10 cellular contexts compared by ENCODE assay signal in the genomic region with DNA sequence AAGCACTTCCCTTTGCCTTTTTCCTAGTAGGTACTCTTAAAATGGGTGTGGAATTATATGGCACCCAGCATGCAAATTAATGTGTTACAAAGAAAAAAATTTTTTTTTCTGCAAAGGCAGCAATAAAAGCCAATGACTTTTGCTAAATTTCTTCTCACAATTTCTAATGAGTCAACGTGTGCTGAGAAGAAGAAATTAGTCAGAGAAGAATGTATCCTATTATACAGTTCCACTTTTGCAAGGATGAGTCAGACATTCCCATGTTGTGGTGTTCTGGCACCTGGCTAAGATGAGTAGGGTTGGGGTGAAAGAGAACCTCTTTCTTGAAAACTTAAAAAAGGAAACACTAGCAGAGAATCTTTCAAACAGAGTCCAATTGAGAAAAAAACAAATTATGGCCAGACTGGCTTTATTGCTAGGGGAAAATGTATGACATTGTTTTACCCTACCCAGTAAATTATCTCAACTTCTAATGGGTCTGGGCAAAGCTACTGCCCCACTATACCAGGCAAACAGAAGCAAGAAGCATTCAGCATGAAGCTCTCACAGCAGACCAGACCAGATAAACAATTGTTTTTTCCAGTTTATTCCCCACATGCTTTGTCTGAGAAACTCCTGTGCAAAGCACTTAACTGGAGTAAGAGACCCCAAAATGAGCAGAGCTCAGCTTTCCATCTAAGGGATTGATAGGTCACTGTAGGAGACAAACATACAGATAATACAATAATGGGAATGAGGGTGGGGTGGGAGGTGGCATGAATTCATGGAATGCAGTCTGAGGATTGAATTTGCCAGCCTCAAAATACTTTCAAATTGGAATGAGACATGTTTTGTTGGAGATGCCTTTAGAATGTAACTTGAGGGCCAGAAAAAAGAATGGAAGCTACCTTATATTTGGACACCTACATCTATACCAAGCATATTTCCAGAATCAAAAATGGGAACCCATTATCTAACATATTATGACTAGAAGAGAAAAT.
DNase-seq lines count a peak whose midpoint lies in the region; ATAC-seq, FAIRE-seq and TF ChIP-seq lines count a peak whose summit lies in the region.
"Had no signal": no experiment of that assay in that cellular context is flagged by ENCODE, and none has a peak within 500 bp of the region (broad histone marks: within the 10 kb centered on the region; RNA-seq: fewer than 3 reads in every experiment).

No MANE protein-coding gene starts in this region.

- H3K36me3 Mint-ChIP-seq in activated CD8-positive, alpha-beta T cell treated with anti-CD3 and anti-CD28 coated beads for 36 hours (ENCODE audit: low read depth): no peaks in the 10 kb centered on the region
- no peaks in the 10 kb centered on the region for H3K36me3 Mint-ChIP-seq in activated CD8-positive, alpha-beta T cell treated with anti-CD3 and anti-CD28 coated beads, Interleukin-2, amount 10 ng/mL, durations not matched to agents 7 days and 5 days (ENCODE audit: low read depth)
- no peaks in the 10 kb centered on the region for H3K36me3 Mint-ChIP-seq in stimulated activated naive B cell treated with anti-CD40 and anti-IgM and Interleukin-4, amounts not matched to agents 10 μg/mL and 1 μg/mL and 100 μg/mL, for 72 hours
- H3K36me3 Mint-ChIP-seq: CD14-positive monocyte had no signal

- intact Hi-C loops in activated CD8-positive, alpha-beta T cell treated with anti-CD3 and anti-CD28 coated beads for 36 hours (cut with micrococcal nuclease): no loop called here

- peaks cover 4% of the 10 kb centered on the region for H3K9me3 Mint-ChIP-seq in activated CD8-positive, alpha-beta T cell treated with anti-CD3 and anti-CD28 coated beads for 36 hours
- H3K9me3 Mint-ChIP-seq in activated CD8-positive, alpha-beta T cell treated with anti-CD3 and anti-CD28 coated beads, Interleukin-2, amount 10 ng/mL, durations not matched to agents 7 days and 5 days (ENCODE audit: insufficient read depth): no peaks in the 10 kb centered on the region
- peaks cover 0 to 3% of the 10 kb centered on the region in 2 donors for H3K9me3 Mint-ChIP-seq in stimulated activated naive B cell treated with anti-CD40 and anti-IgM and Interleukin-4, amounts not matched to agents 10 μg/mL and 1 μg/mL and 100 μg/mL, for 72 hours

- FAIRE-seq in D721Med (lab: Jason Lieb, UNC): no peak
- FAIRE-seq: H1 had no signal

- H3K27me3 Mint-ChIP-seq in activated CD8-positive, alpha-beta T cell treated with anti-CD3 and anti-CD28 coated beads for 36 hours: peaks cover 3% of the 10 kb centered on the region
- peaks cover 3% of the 10 kb centered on the region for H3K27me3 Mint-ChIP-seq in activated CD8-positive, alpha-beta T cell treated with anti-CD3 and anti-CD28 coated beads, Interleukin-2, amount 10 ng/mL, durations not matched to agents 7 days and 5 days (ENCODE audit: low read depth)
- H3K27me3 Mint-ChIP-seq in stimulated activated naive B cell treated with anti-CD40 and anti-IgM and Interleukin-4, amounts not matched to agents 10 μg/mL and 1 μg/mL and 100 μg/mL, for 72 hours: peaks cover 4 to 10% of the 10 kb centered on the region in 2 donors

- ATAC-seq in activated CD8-positive, alpha-beta T cell treated with anti-CD3 and anti-CD28 coated beads for 36 hours: peak; percentile 96
- ATAC-seq in activated CD8-positive, alpha-beta T cell treated with anti-CD3 and anti-CD28 coated beads, Interleukin-2, amount 10 ng/mL, durations not matched to agents 7 days and 5 days: no peak
- ATAC-seq in stimulated activated naive B cell treated with anti-CD40 and anti-IgM and Interleukin-4, amounts not matched to agents 10 μg/mL and 1 μg/mL and 100 μg/mL, for 72 hours (replicated peaks): peak; percentile 39 to 56
- no peak for ATAC-seq in HG03378 (IDR thresholded peaks at IDR 0.05; ENCODE audit: unreplicated experiment)

- CTCF ChIA-PET in activated CD8-positive, alpha-beta T cell treated with anti-CD3 and anti-CD28 coated beads for 36 hours (lab: Charles Lee): interaction anchor here (1.0 kb wide), 1 partner anchor 305 kb away, joined by 3 read pairs; no protein-coding TSS in a partner anchor
- CTCF ChIA-PET in activated CD8-positive, alpha-beta T cell treated with anti-CD3 and anti-CD28 coated beads, Interleukin-2, amount 10 ng/mL, durations not matched to agents 7 days and 5 days (lab: Charles Lee): no interaction called here

- POLR2A ChIA-PET in activated CD8-positive, alpha-beta T cell treated with anti-CD3 and anti-CD28 coated beads for 36 hours (lab: Charles Lee): interaction anchor here (1.0 kb wide), 1 partner anchor 220 kb away, joined by 3 read pairs; no protein-coding TSS in a partner anchor
- POLR2A ChIA-PET in activated CD8-positive, alpha-beta T cell treated with anti-CD3 and anti-CD28 coated beads, Interleukin-2, amount 10 ng/mL, durations not matched to agents 7 days and 5 days (lab: Charles Lee): no interaction called here

- H3K4me1 Mint-ChIP-seq in activated CD8-positive, alpha-beta T cell treated with anti-CD3 and anti-CD28 coated beads for 36 hours (ENCODE audit: low read depth): peaks cover 27% of the 10 kb centered on the region
- peaks cover 10% of the 10 kb centered on the region for H3K4me1 Mint-ChIP-seq in activated CD8-positive, alpha-beta T cell treated with anti-CD3 and anti-CD28 coated beads, Interleukin-2, amount 10 ng/mL, durations not matched to agents 7 days and 5 days (ENCODE audit: low read depth)
- no peaks in the 10 kb centered on the region for H3K4me1 Mint-ChIP-seq in stimulated activated naive B cell treated with anti-CD40 and anti-IgM and Interleukin-4, amounts not matched to agents 10 μg/mL and 1 μg/mL and 100 μg/mL, for 72 hours

- no peak overlapping the region for H3K4me3 Mint-ChIP-seq in activated CD8-positive, alpha-beta T cell treated with anti-CD3 and anti-CD28 coated beads for 36 hours
- H3K4me3 Mint-ChIP-seq in activated CD8-positive, alpha-beta T cell treated with anti-CD3 and anti-CD28 coated beads, Interleukin-2, amount 10 ng/mL, durations not matched to agents 7 days and 5 days: no peak overlapping the region
- no peak overlapping the region for H3K4me3 Mint-ChIP-seq in stimulated activated naive B cell treated with anti-CD40 and anti-IgM and Interleukin-4, amounts not matched to agents 10 μg/mL and 1 μg/mL and 100 μg/mL, for 72 hours
- H3K4me3 Mint-ChIP-seq: CD14-positive monocyte had no signal

- peak; percentile 72 for DNase-seq in activated CD8-positive, alpha-beta T cell treated with anti-CD3 and anti-CD28 coated beads for 36 hours
- no peak for DNase-seq in activated CD8-positive, alpha-beta T cell treated with anti-CD3 and anti-CD28 coated beads, Interleukin-2, amount 10 ng/mL, durations not matched to agents 7 days and 5 days
- DNase-seq in SIG-M5 (lab: John Stamatoyannopoulos, UW) (peak; percentile 23), fibroblast of peridontal ligament (ENCODE audit: extremely low read depth) (peak; percentile 74), GF-D8 (lab: John Stamatoyannopoulos, UW) (no peak), D721Med (ENCODE audit: insufficient read length, low spot score) (no peak)
- no peak for DNase-seq in stimulated activated naive B cell treated with anti-CD40 and anti-IgM and Interleukin-4, amounts not matched to agents 10 μg/mL and 1 μg/mL and 100 μg/mL, for 72 hours

- no peak for TF ChIP-seq CTCF in activated CD8-positive, alpha-beta T cell treated with anti-CD3 and anti-CD28 coated beads for 36 hours (IDR thresholded peaks at IDR 0.05)
- TF ChIP-seq CTCF in D721Med (IDR thresholded peaks at IDR 0.05; ENCODE audit: insufficient read depth, missing control alignments): no peak

- peak overlapping the region; percentile 53 for H3K27ac Mint-ChIP-seq in activated CD8-positive, alpha-beta T cell treated with anti-CD3 and anti-CD28 coated beads for 36 hours
- H3K27ac Mint-ChIP-seq in activated CD8-positive, alpha-beta T cell treated with anti-CD3 and anti-CD28 coated beads, Interleukin-2, amount 10 ng/mL, durations not matched to agents 7 days and 5 days: no peak overlapping the region
- no peak overlapping the region for H3K27ac Mint-ChIP-seq in stimulated activated naive B cell treated with anti-CD40 and anti-IgM and Interleukin-4, amounts not matched to agents 10 μg/mL and 1 μg/mL and 100 μg/mL, for 72 hours
- H3K27ac Mint-ChIP-seq: CD14-positive monocyte had no signal

Comparison
In these comparisons a context has a peak if more than half of its experiments do, and no peak if none do; other contexts are left out.
1. ATAC-seq: peak in activated CD8-positive, alpha-beta T cell treated with anti-CD3 and anti-CD28 coated beads for 36 hours (single experiment) and stimulated activated naive B cell treated with anti-CD40 and anti-IgM and Interleukin-4, amounts not matched to agents 10 μg/mL and 1 μg/mL and 100 μg/mL, for 72 hours (2 of 2); none in activated CD8-positive, alpha-beta T cell treated with anti-CD3 and anti-CD28 coated beads, Interleukin-2, amount 10 ng/mL, durations not matched to agents 7 days and 5 days (single experiment) and HG03378 (single experiment).
2. DNase-seq: peak in activated CD8-positive, alpha-beta T cell treated with anti-CD3 and anti-CD28 coated beads for 36 hours (single experiment), SIG-M5 (single experiment) and fibroblast of peridontal ligament (single experiment); none in activated CD8-positive, alpha-beta T cell treated with anti-CD3 and anti-CD28 coated beads, Interleukin-2, amount 10 ng/mL, durations not matched to agents 7 days and 5 days (single experiment), stimulated activated naive B cell treated with anti-CD40 and anti-IgM and Interleukin-4, amounts not matched to agents 10 μg/mL and 1 μg/mL and 100 μg/mL, for 72 hours (single experiment), GF-D8 (single experiment) and D721Med (single experiment).